ENCODE assay signal across 21 cellular contexts in genomic region chr4:110852793-110853192, GRCh38.
"Had no signal": no experiment of that assay in that cellular context is flagged by ENCODE, and none has a peak within 500 bp of the region (broad histone marks: within the 10 kb centered on the region; RNA-seq: fewer than 3 reads in every experiment).

No MANE protein-coding gene starts in this region.

- H3K9me3 ChIP-seq: esophagus muscularis mucosa, gastrocnemius medialis, heart right ventricle, left lung, lower lobe of right lung, mucosa of descending colon had no signal

- H3K4me1 ChIP-seq: esophagus muscularis mucosa, left lung, lower lobe of right lung had no signal

- H3K27me3 ChIP-seq: esophagus muscularis mucosa, gastrocnemius medialis, left lung had no signal

- ATAC-seq: gastrocnemius medialis, heart right ventricle, left cardiac atrium, left lung, left ventricle myocardium superior, lower lobe of right lung had no signal

- DNase-seq: dermis blood vessel endothelial cell; dorsolateral prefrontal cortex; effector CD4-positive, alpha-beta T cell; effector memory CD4-positive, alpha-beta T cell; foreskin fibroblast; foreskin melanocyte; gastrocnemius medialis; glutamatergic neuron; head of caudate nucleus; heart right ventricle; hypothalamus; immature natural killer cell; islet precursor cell; left cardiac atrium; left lung; left ventricle myocardium superior; lower lobe of right lung; mesenchymal stem cell; mucosa of descending colon had no signal

- H3K4me3 ChIP-seq: coronary artery, dorsolateral prefrontal cortex, esophagus muscularis mucosa, gastrocnemius medialis, heart right ventricle, left lung, lower lobe of right lung, mucosa of descending colon had no signal

- H3K36me3 ChIP-seq: esophagus muscularis mucosa, gastrocnemius medialis, heart right ventricle, left lung, lower lobe of right lung had no signal

- H3K27ac ChIP-seq: coronary artery, dorsolateral prefrontal cortex, esophagus muscularis mucosa, gastrocnemius medialis, heart right ventricle, left lung, lower lobe of right lung had no signal
